ENCODE assay signal across 1 cellular context in genomic region chr17:40341808-40342574, GRCh38.
A peak's percentile ranks its signal among the peaks of the same experiment; 100 is the strongest.
TF ChIP-seq lines count a peak whose summit lies in the region.

No MANE protein-coding gene starts in this region.

TF ChIP-seq in IMR-90, 13 proteins besides CTCF, POLR2A, EP300 and RAD21:
- TF ChIP-seq MAFK (IDR thresholded peaks at IDR 0.05; ENCODE audit: low read depth, low read length) (no peak), RCOR1 (IDR thresholded peaks at IDR 0.05; ENCODE audit: insufficient replicate concordance, low read length) (no peak), RFX5 (IDR thresholded peaks at IDR 0.05; ENCODE audit: low read depth, low read length) (no peak), FOS (IDR thresholded peaks at IDR 0.05; ENCODE audit: low read depth, low read length) (no peak), CEBPB (IDR thresholded peaks at IDR 0.05; ENCODE audit: low read depth, low read length) (no peak), MXI1 (IDR thresholded peaks at IDR 0.05; ENCODE audit: borderline replicate concordance, low read depth, low read length) (0 out of 2 replicates have a peak, but pooled peaks have one; percentile 10), NFE2L2 (IDR thresholded peaks at IDR 0.05; ENCODE audit: low read depth, low read length) (no peak), MAZ (IDR thresholded peaks at IDR 0.05; ENCODE audit: borderline replicate concordance, low read depth, low read length) (peak; percentile 81; the same call in 1 of the 2 replicates), CHD1 (IDR thresholded peaks at IDR 0.05; ENCODE audit: low read depth, low read length) (0 out of 2 replicates have a peak, but pooled peaks have one; percentile 58), BHLHE40 (IDR thresholded peaks at IDR 0.05; ENCODE audit: low read depth, low read length) (no peak)
